9 cellular contexts compared by ENCODE assay signal in genomic region chr1:170126691-170127090, GRCh38. TPM values are rescaled to one million over a fixed set of nuclear protein-coding genes. Genes with fewer than 3 reads are reported as not detected.
DNase-seq lines count a peak whose midpoint lies in the region; ATAC-seq and TF ChIP-seq lines count a peak whose summit lies in the region.
"Had no signal": no experiment of that assay in that cellular context is flagged by ENCODE, and none has a peak within 500 bp of the region (broad histone marks: within the 10 kb centered on the region; RNA-seq: fewer than 3 reads in every experiment).

No MANE protein-coding gene starts in this region.

- no peak overlapping the region for H3K4me3 ChIP-seq in astrocyte of the cerebellum (ENCODE audit: low read depth, low read length)
- H3K4me3 ChIP-seq: BLaER1 treated with 17β-estradiol and CSF1 and Interleukin-3, amounts not matched to agents 10 nM and 100 nM had no signal

- peaks cover 6% of the 10 kb centered on the region for H3K9me3 Mint-ChIP-seq in activated CD4-positive, alpha-beta memory T cell treated with anti-CD3 and anti-CD28 coated beads for 36 hours
- H3K9me3 Mint-ChIP-seq in activated CD4-positive, alpha-beta memory T cell treated with anti-CD3 and anti-CD28 coated beads, Interleukin-2, amount 10 ng/mL, durations not matched to agents 7 days and 5 days, result peaks cover 3% of the 10 kb centered on the region
- peaks cover 8% of the 10 kb centered on the region for H3K9me3 Mint-ChIP-seq in stimulated activated effector memory CD8-positive, alpha-beta T cell treated with anti-CD3 and anti-CD28 coated beads, Interleukin-12 subunit alpha, Interleukin-12 subunit beta, amount 100 ng/mL, for 72 hours

- ATAC-seq in HG02970 (IDR thresholded peaks at IDR 0.05; ENCODE audit: low FRiP score, unreplicated experiment), result peak; percentile 78
- peak; percentile 70 for ATAC-seq in stimulated activated effector memory CD8-positive, alpha-beta T cell treated with anti-CD3 and anti-CD28 coated beads, Interleukin-12 subunit alpha, Interleukin-12 subunit beta, amount 100 ng/mL, for 72 hours

- POLR2A ChIA-PET in activated CD4-positive, alpha-beta memory T cell treated with anti-CD3 and anti-CD28 coated beads for 36 hours (lab: Charles Lee), result no interaction called here
- POLR2A ChIA-PET in activated CD4-positive, alpha-beta memory T cell treated with anti-CD3 and anti-CD28 coated beads, Interleukin-2, amount 10 ng/mL, durations not matched to agents 7 days and 5 days (lab: Charles Lee), result no interaction called here

- CTCF ChIA-PET in activated CD4-positive, alpha-beta memory T cell treated with anti-CD3 and anti-CD28 coated beads for 36 hours (lab: Charles Lee), result no interaction called here
- CTCF ChIA-PET in activated CD4-positive, alpha-beta memory T cell treated with anti-CD3 and anti-CD28 coated beads, Interleukin-2, amount 10 ng/mL, durations not matched to agents 7 days and 5 days (lab: Charles Lee), result interaction anchor here (0.6 kb wide), 1 partner anchor 404 kb away, joined by 3 read pairs; no protein-coding TSS in a partner anchor

- peak; percentile 10 for DNase-seq in activated CD4-positive, alpha-beta memory T cell treated with anti-CD3 and anti-CD28 coated beads for 36 hours
- DNase-seq in activated CD4-positive, alpha-beta memory T cell treated with anti-CD3 and anti-CD28 coated beads, Interleukin-2, amount 10 ng/mL, durations not matched to agents 7 days and 5 days, result no peak
- peak; percentile 13 for DNase-seq in astrocyte of the cerebellum (ENCODE audit: low read depth)
- DNase-seq in stimulated activated effector memory CD8-positive, alpha-beta T cell treated with anti-CD3 and anti-CD28 coated beads, Interleukin-12 subunit alpha, Interleukin-12 subunit beta, amount 100 ng/mL, for 72 hours (ENCODE audit: low spot score in 2 of 2), result no peak
- no peak for DNase-seq in mesenteric fat pad (ENCODE audit: low spot score)
- DNase-seq in NCI-H526 (lab: John Stamatoyannopoulos, UW), result no peak
- DNase-seq in NCI-H446 treated with DMSO at 0.1 percent for 48 hours (lab: John Stamatoyannopoulos, UW), result no peak

- no peaks in the 10 kb centered on the region for H3K4me1 Mint-ChIP-seq in activated CD4-positive, alpha-beta memory T cell treated with anti-CD3 and anti-CD28 coated beads for 36 hours (ENCODE audit: low read depth)
- no peaks in the 10 kb centered on the region for H3K4me1 Mint-ChIP-seq in activated CD4-positive, alpha-beta memory T cell treated with anti-CD3 and anti-CD28 coated beads, Interleukin-2, amount 10 ng/mL, durations not matched to agents 7 days and 5 days
- H3K4me1 Mint-ChIP-seq in stimulated activated effector memory CD8-positive, alpha-beta T cell treated with anti-CD3 and anti-CD28 coated beads, Interleukin-12 subunit alpha, Interleukin-12 subunit beta, amount 100 ng/mL, for 72 hours, result peaks cover 9% of the 10 kb centered on the region

- H3K4me3 Mint-ChIP-seq in activated CD4-positive, alpha-beta memory T cell treated with anti-CD3 and anti-CD28 coated beads for 36 hours, result no peak overlapping the region
- no peak overlapping the region for H3K4me3 Mint-ChIP-seq in activated CD4-positive, alpha-beta memory T cell treated with anti-CD3 and anti-CD28 coated beads, Interleukin-2, amount 10 ng/mL, durations not matched to agents 7 days and 5 days
- no peak overlapping the region for H3K4me3 Mint-ChIP-seq in stimulated activated effector memory CD8-positive, alpha-beta T cell treated with anti-CD3 and anti-CD28 coated beads, Interleukin-12 subunit alpha, Interleukin-12 subunit beta, amount 100 ng/mL, for 72 hours

- H3K27me3 Mint-ChIP-seq in activated CD4-positive, alpha-beta memory T cell treated with anti-CD3 and anti-CD28 coated beads for 36 hours, result no peaks in the 10 kb centered on the region
- H3K27me3 Mint-ChIP-seq in activated CD4-positive, alpha-beta memory T cell treated with anti-CD3 and anti-CD28 coated beads, Interleukin-2, amount 10 ng/mL, durations not matched to agents 7 days and 5 days, result peaks cover 6% of the 10 kb centered on the region

- no peaks in the 10 kb centered on the region for H3K36me3 Mint-ChIP-seq in activated CD4-positive, alpha-beta memory T cell treated with anti-CD3 and anti-CD28 coated beads for 36 hours
- no peaks in the 10 kb centered on the region for H3K36me3 Mint-ChIP-seq in activated CD4-positive, alpha-beta memory T cell treated with anti-CD3 and anti-CD28 coated beads, Interleukin-2, amount 10 ng/mL, durations not matched to agents 7 days and 5 days (ENCODE audit: low read depth)
- H3K36me3 Mint-ChIP-seq in stimulated activated effector memory CD8-positive, alpha-beta T cell treated with anti-CD3 and anti-CD28 coated beads, Interleukin-12 subunit alpha, Interleukin-12 subunit beta, amount 100 ng/mL, for 72 hours, result no peaks in the 10 kb centered on the region

- intact Hi-C loops in activated CD4-positive, alpha-beta memory T cell treated with anti-CD3 and anti-CD28 coated beads for 36 hours (cut with micrococcal nuclease), result no loop called here

- H3K27ac Mint-ChIP-seq in activated CD4-positive, alpha-beta memory T cell treated with anti-CD3 and anti-CD28 coated beads for 36 hours, result no peak overlapping the region
- H3K27ac Mint-ChIP-seq in activated CD4-positive, alpha-beta memory T cell treated with anti-CD3 and anti-CD28 coated beads, Interleukin-2, amount 10 ng/mL, durations not matched to agents 7 days and 5 days, result no peak overlapping the region
- no peak overlapping the region for H3K27ac Mint-ChIP-seq in stimulated activated effector memory CD8-positive, alpha-beta T cell treated with anti-CD3 and anti-CD28 coated beads, Interleukin-12 subunit alpha, Interleukin-12 subunit beta, amount 100 ng/mL, for 72 hours

- TF ChIP-seq CTCF in astrocyte of the cerebellum (IDR thresholded peaks at IDR 0.05; ENCODE audit: low read depth, low read length, missing control alignments), result no peak

- in situ Hi-C loops in astrocyte of the cerebellum (cut with HindIII; ENCODE audit: low sequenced_read_pairs), result no loop called here

RNA-seq across cellular contexts. Expression of gene NTMT2, which starts 19.1 kb away (rescaled TPM):
- not detected for total RNA-seq in activated CD4-positive, alpha-beta memory T cell treated with anti-CD3 and anti-CD28 coated beads for 36 hours
- total RNA-seq in activated CD4-positive, alpha-beta memory T cell treated with anti-CD3 and anti-CD28 coated beads, Interleukin-2, amount 10 ng/mL, durations not matched to agents 7 days and 5 days, result not detected
- not detected for total RNA-seq in mesenteric fat pad

RNA-seq across cellular contexts. Expression of gene KIFAP3, which starts 52.2 kb away (rescaled TPM):
- total RNA-seq in activated CD4-positive, alpha-beta memory T cell treated with anti-CD3 and anti-CD28 coated beads for 36 hours, result 10 to 100 TPM; 15.6 to 15.7 TPM
- total RNA-seq in activated CD4-positive, alpha-beta memory T cell treated with anti-CD3 and anti-CD28 coated beads, Interleukin-2, amount 10 ng/mL, durations not matched to agents 7 days and 5 days, result 10 to 100 TPM; 27.7 to 28.0 TPM
- 17.5 TPM for total RNA-seq in mesenteric fat pad

Comparison
In these comparisons a context has a peak if more than half of its experiments do, and no peak if none do; other contexts are left out.
1. DNase-seq: peak in activated CD4-positive, alpha-beta memory T cell treated with anti-CD3 and anti-CD28 coated beads for 36 hours (single experiment) and astrocyte of the cerebellum (single experiment); none in activated CD4-positive, alpha-beta memory T cell treated with anti-CD3 and anti-CD28 coated beads, Interleukin-2, amount 10 ng/mL, durations not matched to agents 7 days and 5 days (single experiment), stimulated activated effector memory CD8-positive, alpha-beta T cell treated with anti-CD3 and anti-CD28 coated beads, Interleukin-12 subunit alpha, Interleukin-12 subunit beta, amount 100 ng/mL, for 72 hours (0 of 2), mesenteric fat pad (single experiment), NCI-H526 (0 of 2) and NCI-H446 treated with DMSO at 0.1 percent for 48 hours (single experiment).